Comparison of ENCODE assay signal across 25 cellular contexts in genomic region chr7:138223402-138223872, GRCh38.
"Had no signal": no experiment of that assay in that cellular context is flagged by ENCODE, and none has a peak within 500 bp of the region (broad histone marks: within the 10 kb centered on the region; RNA-seq: fewer than 3 reads in every experiment).

No MANE protein-coding gene starts in this region.

- H3K27ac ChIP-seq: brain microvascular endothelial cell, cardiac muscle cell, Peyer's patch, SJSA1, WERI-Rb-1 had no signal

- H3K4me1 ChIP-seq: Peyer's patch, SJSA1 had no signal

- H3K27me3 ChIP-seq: brain microvascular endothelial cell, cardiac muscle cell, MG63, Peyer's patch, SJSA1 had no signal

- H3K4me3 Mint-ChIP-seq: activated CD4-positive, alpha-beta memory T cell treated with anti-CD3 and anti-CD28 coated beads, Interleukin-2, amount 10 ng/mL, durations not matched to agents 7 days and 5 days; activated CD4-positive, alpha-beta T cell treated with anti-CD3 and anti-CD28 coated beads for 36 hours; activated naive CD4-positive, alpha-beta T cell treated with anti-CD3 and anti-CD28 coated beads for 36 hours; activated naive CD8-positive, alpha-beta T cell treated with anti-CD3 and anti-CD28 coated beads for 36 hours; activated T-helper 17 cell treated with anti-CD3 and anti-CD28 coated beads, Interleukin-2, amount 50 U/mL, for 72 hours; T-helper 1 cell treated with Interleukin-12 subunit alpha and Interleukin-12 subunit beta and Interleukin-4 antibody, amounts not matched to agents 30 μg/mL and 1 μg/mL, for 36 hours had no signal

- H3K9me3 ChIP-seq: MG63 had no signal

- H3K36me3 Mint-ChIP-seq: activated naive CD8-positive, alpha-beta T cell treated with anti-CD3 and anti-CD28 coated beads for 36 hours had no signal

- DNase-seq: activated CD4-positive, alpha-beta memory T cell treated with anti-CD3 and anti-CD28 coated beads, Interleukin-2, amount 10 ng/mL, durations not matched to agents 7 days and 5 days; activated CD4-positive, alpha-beta T cell treated with anti-CD3 and anti-CD28 coated beads for 36 hours; activated CD4-positive, alpha-beta T cell treated with anti-CD3 and anti-CD28 coated beads, Interleukin-2, amount 50 U/mL, for 1 hour; activated gamma-delta T cell; activated naive CD4-positive, alpha-beta T cell treated with anti-CD3 and anti-CD28 coated beads for 36 hours; activated naive CD8-positive, alpha-beta T cell treated with anti-CD3 and anti-CD28 coated beads for 36 hours; activated T-cell treated with anti-CD3 and anti-CD28 coated beads for 4 hours; activated T-cell treated with anti-CD3 and anti-CD28 coated beads, Interleukin-2, amount 50 U/mL, for 48 hours; brain microvascular endothelial cell; MG63; MV-4-11; NCI-H146; NCI-H1930; NCI-H2171 treated with DMSO at 0.1 percent for 48 hours; NCI-H226; NCI-H69; NK-92 treated with Interleukin-12 subunit alpha and Interleukin-12 subunit beta, amount 100 ng/mL, for 24 hours; Peyer's patch; SHP77; WERI-Rb-1 had no signal

- H3K27ac Mint-ChIP-seq: activated CD4-positive, alpha-beta memory T cell treated with anti-CD3 and anti-CD28 coated beads, Interleukin-2, amount 10 ng/mL, durations not matched to agents 7 days and 5 days; activated CD4-positive, alpha-beta T cell treated with anti-CD3 and anti-CD28 coated beads for 36 hours; activated naive CD4-positive, alpha-beta T cell treated with anti-CD3 and anti-CD28 coated beads for 36 hours; activated naive CD8-positive, alpha-beta T cell treated with anti-CD3 and anti-CD28 coated beads for 36 hours; activated T-helper 17 cell treated with anti-CD3 and anti-CD28 coated beads, Interleukin-2, amount 50 U/mL, for 72 hours; T-helper 1 cell treated with Interleukin-12 subunit alpha and Interleukin-12 subunit beta and Interleukin-4 antibody, amounts not matched to agents 30 μg/mL and 1 μg/mL, for 36 hours had no signal

- H3K4me3 ChIP-seq: cardiac muscle cell, MG63, Peyer's patch, SJSA1 had no signal

- ATAC-seq: activated CD4-positive, alpha-beta T cell treated with anti-CD3 and anti-CD28 coated beads for 36 hours; activated T-helper 17 cell treated with anti-CD3 and anti-CD28 coated beads, Interleukin-2, amount 50 U/mL, for 72 hours; SK-N-SH treated with all-trans-retinoic acid at 6 μM for 48 hours had no signal

- H3K27me3 Mint-ChIP-seq: activated CD4-positive, alpha-beta memory T cell treated with anti-CD3 and anti-CD28 coated beads, Interleukin-2, amount 10 ng/mL, durations not matched to agents 7 days and 5 days had no signal

- H3K4me1 Mint-ChIP-seq: activated CD4-positive, alpha-beta memory T cell treated with anti-CD3 and anti-CD28 coated beads, Interleukin-2, amount 10 ng/mL, durations not matched to agents 7 days and 5 days; activated CD4-positive, alpha-beta T cell treated with anti-CD3 and anti-CD28 coated beads for 36 hours; activated naive CD8-positive, alpha-beta T cell treated with anti-CD3 and anti-CD28 coated beads for 36 hours; activated T-helper 17 cell treated with anti-CD3 and anti-CD28 coated beads, Interleukin-2, amount 50 U/mL, for 72 hours had no signal

- H3K36me3 ChIP-seq: brain microvascular endothelial cell, cardiac muscle cell, MG63, Peyer's patch, SJSA1, WERI-Rb-1 had no signal
